ENCODE assay signal across 1 cellular context in genomic region chr12:65930114-65930828, GRCh38.
TF ChIP-seq lines count a peak whose summit lies in the region.

No MANE protein-coding gene starts in this region.

TF ChIP-seq in A549, 52 proteins besides CTCF, POLR2A, EP300 and RAD21 (continued from another document):
- TF ChIP-seq ESRRA (IDR thresholded peaks at IDR 0.05; ENCODE audit: borderline replicate concordance, low read length): no peak
- no peak for TF ChIP-seq E2F6 (IDR thresholded peaks at IDR 0.05; ENCODE audit: borderline replicate concordance, low read depth)
- TF ChIP-seq, protein P1, sequence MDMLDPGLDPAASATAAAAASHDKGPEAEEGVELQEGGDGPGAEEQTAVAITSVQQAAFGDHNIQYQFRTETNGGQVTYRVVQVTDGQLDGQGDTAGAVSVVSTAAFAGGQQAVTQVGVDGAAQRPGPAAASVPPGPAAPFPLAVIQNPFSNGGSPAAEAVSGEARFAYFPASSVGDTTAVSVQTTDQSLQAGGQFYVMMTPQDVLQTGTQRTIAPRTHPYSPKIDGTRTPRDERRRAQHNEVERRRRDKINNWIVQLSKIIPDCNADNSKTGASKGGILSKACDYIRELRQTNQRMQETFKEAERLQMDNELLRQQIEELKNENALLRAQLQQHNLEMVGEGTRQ (IDR thresholded peaks at IDR 0.05): no peak
